Comparison of ENCODE assay signal across 10 cellular contexts in the genomic region with DNA sequence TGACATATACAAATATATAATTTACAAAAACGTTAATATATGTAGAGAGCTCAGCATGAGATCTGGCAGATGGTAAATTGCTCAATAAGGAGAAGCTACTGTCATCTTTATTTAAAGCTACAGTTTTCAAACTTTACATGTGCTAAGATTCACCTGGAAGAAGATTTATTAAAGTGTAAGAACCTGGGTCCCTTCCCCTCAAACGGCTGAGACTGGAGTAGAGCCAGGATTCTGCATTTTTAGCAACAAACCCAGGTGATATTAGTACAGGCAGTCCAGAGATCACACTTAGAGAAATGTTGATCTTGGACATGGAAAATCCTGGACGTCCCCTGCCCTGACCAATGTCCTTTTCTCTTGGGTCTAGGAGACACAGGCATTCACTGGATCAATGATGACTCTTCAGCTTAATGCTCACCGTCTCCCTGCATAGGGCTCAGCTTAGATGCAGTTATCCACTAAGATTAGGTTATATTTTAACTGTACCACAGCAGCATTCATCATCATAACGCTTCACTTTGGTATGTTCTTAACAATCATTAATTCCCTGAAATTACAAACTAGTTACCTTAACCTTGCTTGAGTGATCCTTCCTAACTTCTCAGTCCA. TPM values are rescaled to one million over a fixed set of nuclear protein-coding genes. Genes with fewer than 3 reads are reported as not detected.
DNase-seq lines count a peak whose midpoint lies in the region; ATAC-seq and TF ChIP-seq lines count a peak whose summit lies in the region.
"Had no signal": no experiment of that assay in that cellular context is flagged by ENCODE, and none has a peak within 500 bp of the region (broad histone marks: within the 10 kb centered on the region; RNA-seq: fewer than 3 reads in every experiment).

No MANE protein-coding gene starts in this region.

- TF ChIP-seq POLR2A in HCT116 (IDR thresholded peaks at IDR 0.05; ENCODE audit: borderline replicate concordance, extremely low read depth, insufficient read depth, insufficient read length) = no peak

- RAD21 ChIA-PET in HCT116 (lab: Charles Lee; ENCODE audit: low non-redundant PET in 1 of 2, low total read pairs in 2 of 2, uncharacterized antibody in 2 of 2, unreplicated experiment in 2 of 2) = interaction anchor here in 1 of 2 experiments (0.8 kb wide), 1 partner anchor 16 kb away, joined by 3 read pairs; no protein-coding TSS in a partner anchor

- CTCF ChIA-PET in HCT116 (lab: Charles Lee) = no interaction called here

- H3K4me3 ChIP-seq in HCT116 (replicated peaks in 1 of 2; ENCODE audit: low read depth in 1 of 2, low read length in 2 of 2) = peak overlapping the region in 1 of 2 experiments; percentile 8; a peak in 1 of 4 replicates
- no peak overlapping the region for H3K4me3 ChIP-seq in SK-N-MC
- no peak overlapping the region for H3K4me3 ChIP-seq in fibroblast of lung (replicated peaks in 1 of 4; ENCODE audit: control extremely low read depth in 1 of 4, insufficient read depth in 1 of 4, low read depth in 3 of 4, low read length in 4 of 4)
- H3K4me3 ChIP-seq in skeletal muscle satellite cell (ENCODE audit: low read length) = no peak overlapping the region

- no peak overlapping the region for H2AFZ ChIP-seq in HCT116 (ENCODE audit: low read depth, low read length, poor library complexity, severe bottlenecking)
- no peak overlapping the region for H2AFZ ChIP-seq in fibroblast of lung (ENCODE audit: low read length)

- intact Hi-C loops in HCT116 (cut with micrococcal nuclease) = no loop called here

- no peak for TF ChIP-seq RAD21 in HCT116 (IDR thresholded peaks at IDR 0.05; ENCODE audit: low read depth)

- H3K4me1 ChIP-seq in HCT116 (ENCODE audit: control insufficient read depth in 1 of 2, insufficient read depth in 2 of 2, low read length in 2 of 2) = peaks cover 26 to 33% of the 10 kb centered on the region in 2 experiments
- peaks cover 3% of the 10 kb centered on the region for H3K4me1 ChIP-seq in fibroblast of lung (ENCODE audit: control insufficient read depth, extremely low read depth, insufficient read depth, low read length)
- H3K4me1 ChIP-seq in skeletal muscle satellite cell (ENCODE audit: control insufficient read depth, insufficient read depth, low read length) = peaks cover 21% of the 10 kb centered on the region

- peak; percentile 35 for ATAC-seq in HCT116

- H3K4me2 ChIP-seq in HCT116 (ENCODE audit: low read length) = peak overlapping the region; percentile 57
- H3K4me2 ChIP-seq in fibroblast of lung (ENCODE audit: extremely low read depth, insufficient read depth, low read length) = peak overlapping the region; percentile 16
- peak overlapping the region; percentile 61 for H3K4me2 ChIP-seq in skeletal muscle satellite cell (ENCODE audit: low read length)

- H3K27ac ChIP-seq in HCT116 (ENCODE audit: low read depth, low read length) (peak overlapping the region; percentile 54; the same call in 1 of the 2 replicates), SK-N-MC (0 out of 2 replicates have a peak overlapping the region, but pooled peaks have one; percentile 38), fibroblast of lung (ENCODE audit: insufficient read depth, low read length) (peak overlapping the region; percentile 29)

- H3K9ac ChIP-seq in HCT116 (ENCODE audit: low read length) = peak overlapping the region; percentile 2
- H3K9ac ChIP-seq in SK-N-MC (ENCODE audit: insufficient read length) = no peak overlapping the region
- H3K9ac ChIP-seq in fibroblast of lung (ENCODE audit: insufficient read depth, low read length) = no peak overlapping the region
- peak overlapping the region; percentile 22 for H3K9ac ChIP-seq in skeletal muscle satellite cell (ENCODE audit: low read depth, low read length)

- H3K36me3 ChIP-seq in HCT116 (ENCODE audit: control insufficient read depth in 1 of 2, insufficient read depth in 2 of 2, low read length in 2 of 2) (peaks cover 5 to 7% of the 10 kb centered on the region in 2 experiments; a peak in 2 of 4 replicates), SK-N-MC (ENCODE audit: insufficient read depth, low read length) (peaks cover 13% of the 10 kb centered on the region), fibroblast of lung (ENCODE audit: control insufficient read depth, insufficient read depth, low read length) (peaks cover 7% of the 10 kb centered on the region), skeletal muscle satellite cell (ENCODE audit: insufficient read depth, low read length) (peaks cover 35% of the 10 kb centered on the region)

- H4K20me1 ChIP-seq in HCT116 (ENCODE audit: insufficient read depth) (peaks cover 12% of the 10 kb centered on the region; the same call in 1 of the 2 replicates), fibroblast of lung (ENCODE audit: control insufficient read depth, extremely low read depth, insufficient read depth, low read length) (no peaks in the 10 kb centered on the region)

- BruUV-seq in HCT116 (replicated peaks; lab: Mats Ljungman, UMichigan) = no TSS peak

- no peaks in the 10 kb centered on the region for H3K9me2 ChIP-seq in HCT116 (ENCODE audit: insufficient read depth)

- peaks cover 78% of the 10 kb centered on the region for H3K79me2 ChIP-seq in HCT116 (ENCODE audit: insufficient read depth, low read length)
- peaks cover 51% of the 10 kb centered on the region for H3K79me2 ChIP-seq in fibroblast of lung (ENCODE audit: control insufficient read depth, insufficient read depth, low read length)

- H3K27me3 ChIP-seq in HCT116 (ENCODE audit: insufficient read depth, low read length) (no peaks in the 10 kb centered on the region), fibroblast of lung (ENCODE audit: control insufficient read depth, insufficient read depth, low read length) (no peaks in the 10 kb centered on the region), skeletal muscle satellite cell (ENCODE audit: control insufficient read depth, insufficient read depth, low read length) (no peaks in the 10 kb centered on the region)

- DNase-seq in HCT116 (ENCODE audit: low read depth, low spot score) (no peak), SK-N-MC (ENCODE audit: low read depth, low spot score) (no peak), fibroblast of lung (ENCODE audit: low read depth in 2 of 2) (peak in 1 of 2 donors; percentile 43), mucosa of gallbladder (ENCODE audit: low spot score) (no peak), HPDE6-E6E7 (ENCODE audit: extremely low spot score) (no peak), NCI-H128 (lab: John Stamatoyannopoulos, UW; ENCODE audit: unreplicated experiment) (no peak)
- DNase-seq: activated CD4-positive, alpha-beta T cell treated with anti-CD3 and anti-CD28 coated beads for 1 hour; central memory CD4-positive, alpha-beta T cell; stimulated activated CD8-positive, alpha-beta memory T cell treated with anti-CD3 and anti-CD28 coated beads, Interleukin-4, amount 100 ng/mL, for 48 hours had no signal

- TF ChIP-seq CTCF in HCT116 (IDR thresholded peaks at IDR 0.05 in 2 of 3, conservative IDR thresholded peaks at IDR 0.05 in 1 of 3; ENCODE audit: borderline replicate concordance in 1 of 3, insufficient read depth in 1 of 3, low read depth in 2 of 3, low read length in 2 of 3) = no peak
- TF ChIP-seq CTCF in fibroblast of lung (conservative IDR thresholded peaks at IDR 0.05 in 1 of 2, IDR thresholded peaks at IDR 0.05 in 1 of 2; ENCODE audit: low read depth in 1 of 2, low read length in 2 of 2) = no peak

- POLR2A ChIA-PET in HCT116 (lab: Charles Lee) = no interaction called here

- no peaks in the 10 kb centered on the region for H3K9me3 ChIP-seq in HCT116 (ENCODE audit: control insufficient read depth in 1 of 2, insufficient read depth in 1 of 2, low read depth in 1 of 2, low read length in 2 of 2)
- H3K9me3 ChIP-seq in SK-N-MC (ENCODE audit: low read depth, low read length) = no peaks in the 10 kb centered on the region
- no peaks in the 10 kb centered on the region for H3K9me3 ChIP-seq in fibroblast of lung (ENCODE audit: control insufficient read depth, insufficient read depth, low read depth, low read length)
- H3K9me3 ChIP-seq in skeletal muscle satellite cell (replicated peaks; ENCODE audit: low read length) = no peaks in the 10 kb centered on the region

TF ChIP-seq in HCT116, 20 proteins besides CTCF, POLR2A, EP300 and RAD21:
- TF ChIP-seq SRF (IDR thresholded peaks at IDR 0.05; ENCODE audit: low read depth) (no peak), ZFX (IDR thresholded peaks at IDR 0.05) (no peak), CBX3 (IDR thresholded peaks at IDR 0.05; ENCODE audit: low read depth) (no peak), EZH2 (IDR thresholded peaks at IDR 0.05) (no peak), EZH2phosphoT487 (IDR thresholded peaks at IDR 0.05; ENCODE audit: borderline replicate concordance) (no peak), CEBPB (IDR thresholded peaks at IDR 0.05; ENCODE audit: low read depth) (no peak), JUND (IDR thresholded peaks at IDR 0.05) (no peak), POLR2AphosphoS5 (IDR thresholded peaks at IDR 0.05; ENCODE audit: low read depth, low read length) (no peak), ATF3 (IDR thresholded peaks at IDR 0.05) (no peak), SIN3A (IDR thresholded peaks at IDR 0.05; ENCODE audit: low read depth) (no peak)

RNA-seq across cellular contexts. Expression of gene CDR2, which starts 20.4 kb away (rescaled TPM):
- total RNA-seq in HCT116 (2021; ENCODE audit: unreplicated experiment) = 27.3 TPM
- 21.3 and 21.8 TPM in 2 replicates for polyA plus RNA-seq in HCT116 (2012)
- 53.7 and 73.8 TPM in 2 replicates for total RNA-seq in fibroblast of lung
- polyA plus RNA-seq in fibroblast of lung = 54.1 and 60.1 TPM in 2 replicates
- 37.3 and 39.1 TPM in 2 replicates for polyA plus RNA-seq in fibroblast of lung (2012)
- 8.6 and 15.3 TPM in 2 replicates for polyA minus RNA-seq in fibroblast of lung (ENCODE audit: low replicate concordance)
- 16.4 and 26.1 TPM in 2 replicates for total RNA-seq in skeletal muscle satellite cell (2012; rRNA removed)
- total RNA-seq in mucosa of gallbladder = 20.9 TPM

RNA-seq across cellular contexts. Expression of gene POLR3E, which starts 56.8 kb away (rescaled TPM):
- 65.0 TPM for total RNA-seq in HCT116 (2021; ENCODE audit: unreplicated experiment)
- 58.1 and 61.8 TPM in 2 replicates for polyA plus RNA-seq in HCT116 (2012)
- total RNA-seq in fibroblast of lung = 28.9 and 32.4 TPM in 2 replicates
- polyA plus RNA-seq in fibroblast of lung = 14.2 and 28.8 TPM in 2 replicates
- polyA plus RNA-seq in fibroblast of lung (2012) = 17.2 and 22.5 TPM in 2 replicates
- polyA minus RNA-seq in fibroblast of lung (ENCODE audit: low replicate concordance) = 182 and 210 TPM in 2 replicates
- 29.5 and 34.7 TPM in 2 replicates for total RNA-seq in skeletal muscle satellite cell (2012; rRNA removed)
- total RNA-seq in mucosa of gallbladder = 43.7 TPM

Comparison
In these comparisons a context has a peak if more than half of its experiments do, and no peak if none do; other contexts are left out.
1. H3K9ac ChIP-seq: peak in HCT116 (single experiment) and skeletal muscle satellite cell (single experiment); none in SK-N-MC (single experiment) and fibroblast of lung (single experiment).
2. Peak in every context shown above with its lines, with median percentiles within 50 percentile points of each other: H3K27ac ChIP-seq and H3K4me2 ChIP-seq.